ENCODE assay signal across 9 cellular contexts in genomic region chr5:67268233-67269011, GRCh38.
DNase-seq lines count a peak whose midpoint lies in the region; TF ChIP-seq lines count a peak whose summit lies in the region.
"Had no signal": no experiment of that assay in that cellular context is flagged by ENCODE, and none has a peak within 500 bp of the region (broad histone marks: within the 10 kb centered on the region; RNA-seq: fewer than 3 reads in every experiment).

No MANE protein-coding gene starts in this region.

- no peaks in the 10 kb centered on the region for H3K9me3 ChIP-seq in colonic mucosa
- H3K9me3 ChIP-seq in tibial artery = no peaks in the 10 kb centered on the region

- H3K27ac ChIP-seq in 22Rv1 (peak overlapping the region; percentile 82), colonic mucosa (peak overlapping the region; percentile 57), tibial artery (peak overlapping the region; percentile 89 to 94)

- TF ChIP-seq CTCF in 22Rv1 (IDR thresholded peaks at IDR 0.05) (no peak), colonic mucosa (IDR thresholded peaks at IDR 0.05) (no peak), lower leg skin (IDR thresholded peaks at IDR 0.05) (no peak), tibial artery (IDR thresholded peaks at IDR 0.05) (no peak), GM10248 (IDR thresholded peaks at IDR 0.05; ENCODE audit: control extremely low read depth, extremely low read depth, low read depth, missing control alignments) (no peak)

- DNase-seq in NCI-H1694 treated with DMSO at 0.1 percent for 48 hours (lab: John Stamatoyannopoulos, UW) = peak; percentile 46
- peak; percentile 72 for DNase-seq in colonic mucosa
- DNase-seq in lower leg skin (ENCODE audit: low spot score in 2 of 2) = peak; percentile 93
- peak; percentile 86 for DNase-seq in tibial artery
- no peak for DNase-seq in stimulated activated naive CD4-positive, alpha-beta T cell treated with Interleukin-2 at 50 U/mL for 16 hours (lab: John Stamatoyannopoulos, UW)
- DNase-seq in GM10248 (ENCODE audit: extremely low spot score) = no peak
- DNase-seq in NCI-H146 treated with DMSO at 0.1 percent for 48 hours (lab: John Stamatoyannopoulos, UW; ENCODE audit: unreplicated experiment) = no peak
- DNase-seq: CD4-positive, CD25-positive, alpha-beta regulatory T cell had no signal

- no peak for TF ChIP-seq POLR2A in lower leg skin (IDR thresholded peaks at IDR 0.05)

- WGBS in lower leg skin, 2 donors = 14 to 17% methylated on average over 10 of the region's 10 CpGs

- intact Hi-C loops in colonic mucosa (cut with DNase I) (no loop called here), lower leg skin (cut with DNase I; ENCODE audit: low total_unique reads) (no loop called here), tibial artery (cut with DNase I; ENCODE audit: low total_unique reads) (loop anchor here (5.0 kb wide), 1 partner anchor 34 kb away; no protein-coding TSS in a partner anchor)

- CTCF ChIA-PET in GM10248 (lab: Yijun Ruan, JAX) = no interaction called here

- H3K27me3 ChIP-seq in colonic mucosa = no peaks in the 10 kb centered on the region
- H3K27me3 ChIP-seq in tibial artery = no peaks in the 10 kb centered on the region

- H3K36me3 ChIP-seq in colonic mucosa = no peaks in the 10 kb centered on the region
- no peaks in the 10 kb centered on the region for H3K36me3 ChIP-seq in tibial artery

- no peak overlapping the region for H3K4me3 ChIP-seq in colonic mucosa
- no peak overlapping the region for H3K4me3 ChIP-seq in lower leg skin (ENCODE audit: low read depth, poor library complexity, severe bottlenecking)
- H3K4me3 ChIP-seq in tibial artery = peak overlapping the region; percentile 15 to 41

- POLR2A ChIA-PET in GM10248 (lab: Yijun Ruan, JAX) = interaction anchor here (0.6 kb wide), 1 partner anchor 504 kb away, joined by 4 read pairs; no protein-coding TSS in a partner anchor

- H3K9ac ChIP-seq in colonic mucosa (ENCODE audit: low read depth in 2 of 2, low read length in 2 of 2) = peak overlapping the region in 1 of 2 donors; percentile 22

- H3K4me1 ChIP-seq in colonic mucosa = peaks cover 12% of the 10 kb centered on the region
- peaks cover 0 to 41% (median 31%) of the 10 kb centered on the region in 4 donors for H3K4me1 ChIP-seq in tibial artery

Comparison
In these comparisons a context has a peak if more than half of its experiments do, and no peak if none do; other contexts are left out.
1. DNase-seq: peak in NCI-H1694 treated with DMSO at 0.1 percent for 48 hours (single experiment), colonic mucosa (single experiment), lower leg skin (2 of 2) and tibial artery (2 of 2); none in stimulated activated naive CD4-positive, alpha-beta T cell treated with Interleukin-2 at 50 U/mL for 16 hours (single experiment), GM10248 (single experiment) and NCI-H146 treated with DMSO at 0.1 percent for 48 hours (single experiment).
2. H3K4me3 ChIP-seq: peak in tibial artery (2 of 2); none in colonic mucosa (single experiment) and lower leg skin (single experiment).
3. Peak in every context shown above with its lines, with median percentiles within 50 percentile points of each other: H3K27ac ChIP-seq.